20 cellular contexts compared by ENCODE assay signal in genomic region chr3:50173685-50174516, GRCh38. TPM values are rescaled to one million over a fixed set of nuclear protein-coding genes. Genes with fewer than 3 reads are reported as not detected.
DNase-seq lines count a peak whose midpoint lies in the region; ATAC-seq and TF ChIP-seq lines count a peak whose summit lies in the region.
"Had no signal": no experiment of that assay in that cellular context is flagged by ENCODE, and none has a peak within 500 bp of the region (broad histone marks: within the 10 kb centered on the region; RNA-seq: fewer than 3 reads in every experiment).

No MANE protein-coding gene starts in this region.

- no peak overlapping the region for H2BK120ac ChIP-seq in mesenchymal stem cell (ENCODE audit: low read depth, low read length)

- H3K27ac ChIP-seq in mesenchymal stem cell (ENCODE audit: low read length, poor library complexity, severe bottlenecking) (no peak overlapping the region), brain microvascular endothelial cell (no peak overlapping the region)
- H3K27ac ChIP-seq: lower lobe of right lung, thyroid gland had no signal

- peak overlapping the region; percentile 34 for H4K91ac ChIP-seq in mesenchymal stem cell (ENCODE audit: low read length)

- H3K27me3 Mint-ChIP-seq in T-helper 17 cell = no peaks in the 10 kb centered on the region
- H3K27me3 Mint-ChIP-seq in activated T-cell treated with anti-CD3 and anti-CD28 coated beads, Interleukin-2, amount 50 U/mL, for 72 hours (ENCODE audit: low read depth) = no peaks in the 10 kb centered on the region
- H3K27me3 Mint-ChIP-seq: activated naive CD8-positive, alpha-beta T cell treated with anti-CD3 and anti-CD28 coated beads for 36 hours; naive thymus-derived CD4-positive, alpha-beta T cell had no signal

- DNase-seq in T-helper 17 cell (no peak), mesenchymal stem cell (no peak), LoVo (ENCODE audit: low spot score) (no peak), brain microvascular endothelial cell (no peak)
- DNase-seq in NK-92 treated with Interleukin-12 subunit alpha and Interleukin-12 subunit beta, amount 100 ng/mL, for 24 hours (lab: John Stamatoyannopoulos, UW) = no peak
- DNase-seq in activated T-cell treated with anti-CD3 and anti-CD28 coated beads, Interleukin-2, amount 50 U/mL, for 72 hours = no peak
- DNase-seq: activated naive CD8-positive, alpha-beta T cell treated with anti-CD3 and anti-CD28 coated beads for 36 hours; activated T-cell treated with anti-CD3 and anti-CD28 coated beads, Interleukin-2, amount 50 U/mL, for 4 hours; AML-193; dermis blood vessel endothelial cell; erythroblast; lower lobe of right lung; naive thymus-derived CD4-positive, alpha-beta T cell; NCI-H187 treated with DMSO at 0.1 percent for 48 hours; thyroid gland had no signal

- H3K23ac ChIP-seq in mesenchymal stem cell (ENCODE audit: low read length in 2 of 2) = no peak overlapping the region

- H3K4me3 ChIP-seq in Loucy (ENCODE audit: low read length, poor library complexity, severe bottlenecking) (no peak overlapping the region), mesenchymal stem cell (ENCODE audit: insufficient read depth in 1 of 2, low read depth in 1 of 2, low read length in 2 of 2) (no peak overlapping the region), brain microvascular endothelial cell (ENCODE audit: low read depth, low read length) (no peak overlapping the region)
- H3K4me3 ChIP-seq: lower lobe of right lung, thyroid gland had no signal

- no peak overlapping the region for H2BK12ac ChIP-seq in mesenchymal stem cell (ENCODE audit: low read length in 2 of 2)

- ATAC-seq in T-helper 17 cell = no peak
- no peak for ATAC-seq in activated T-cell treated with anti-CD3 and anti-CD28 coated beads, Interleukin-2, amount 50 U/mL, for 72 hours (replicated peaks in 1 of 2)
- ATAC-seq: activated T-cell treated with anti-CD3 and anti-CD28 coated beads, Interleukin-2, amount 50 U/mL, for 4 hours; lower lobe of right lung; naive thymus-derived CD4-positive, alpha-beta T cell had no signal

- no peaks in the 10 kb centered on the region for H3F3A ChIP-seq in Loucy (ENCODE audit: low read depth)

- H3K9ac ChIP-seq in Loucy (ENCODE audit: low read depth, low read length, poor library complexity, severe bottlenecking) (no peak overlapping the region), mesenchymal stem cell (ENCODE audit: low read length) (no peak overlapping the region)

- TF ChIP-seq CTCF in GM12872 (IDR thresholded peaks at IDR 0.05; ENCODE audit: insufficient read depth, low read depth, low read length) = 0 out of 3 replicates have a peak, but pooled peaks have one; percentile 16
- peak; percentile 40 for TF ChIP-seq CTCF in Loucy (conservative IDR thresholded peaks at IDR 0.05; ENCODE audit: low read length)
- TF ChIP-seq CTCF in brain microvascular endothelial cell (IDR thresholded peaks at IDR 0.05; ENCODE audit: low read depth, low read length, missing control alignments) = no peak

- H2AFZ ChIP-seq in Loucy (ENCODE audit: low read length) (peak overlapping the region; percentile 94), mesenchymal stem cell (ENCODE audit: low read depth, low read length) (no peak overlapping the region)

- no peak overlapping the region for H3K27ac Mint-ChIP-seq in T-helper 17 cell
- H3K27ac Mint-ChIP-seq in activated T-cell treated with anti-CD3 and anti-CD28 coated beads, Interleukin-2, amount 50 U/mL, for 72 hours = no peak overlapping the region
- H3K27ac Mint-ChIP-seq: activated naive CD8-positive, alpha-beta T cell treated with anti-CD3 and anti-CD28 coated beads for 36 hours had no signal

- no peak overlapping the region for H2AK5ac ChIP-seq in mesenchymal stem cell (ENCODE audit: low read length, severe bottlenecking)

- H3K4me1 Mint-ChIP-seq in T-helper 17 cell = peaks cover 5% of the 10 kb centered on the region
- peaks cover 5% of the 10 kb centered on the region for H3K4me1 Mint-ChIP-seq in activated T-cell treated with anti-CD3 and anti-CD28 coated beads, Interleukin-2, amount 50 U/mL, for 72 hours (ENCODE audit: low read depth)
- H3K4me1 Mint-ChIP-seq: activated naive CD8-positive, alpha-beta T cell treated with anti-CD3 and anti-CD28 coated beads for 36 hours had no signal

- peak overlapping the region in 1 of 2 experiments; percentile 46 for H3K4ac ChIP-seq in mesenchymal stem cell (ENCODE audit: low read depth in 1 of 2, low read length in 2 of 2)

- H3K9me3 Mint-ChIP-seq in activated T-cell treated with anti-CD3 and anti-CD28 coated beads, Interleukin-2, amount 50 U/mL, for 72 hours = no peaks in the 10 kb centered on the region
- H3K9me3 Mint-ChIP-seq: activated naive CD8-positive, alpha-beta T cell treated with anti-CD3 and anti-CD28 coated beads for 36 hours; activated T-cell treated with anti-CD3 and anti-CD28 coated beads, Interleukin-2, amount 50 U/mL, for 4 hours; naive thymus-derived CD4-positive, alpha-beta T cell had no signal

- no peak overlapping the region for H4K8ac ChIP-seq in mesenchymal stem cell (ENCODE audit: low read length)

- H3K4me3 Mint-ChIP-seq in T-helper 17 cell = peak overlapping the region; percentile 25
- H3K4me3 Mint-ChIP-seq in activated T-cell treated with anti-CD3 and anti-CD28 coated beads, Interleukin-2, amount 50 U/mL, for 72 hours = no peak overlapping the region
- H3K4me3 Mint-ChIP-seq: activated naive CD8-positive, alpha-beta T cell treated with anti-CD3 and anti-CD28 coated beads for 36 hours; activated T-cell treated with anti-CD3 and anti-CD28 coated beads, Interleukin-2, amount 50 U/mL, for 4 hours had no signal

- no peaks in the 10 kb centered on the region for H3K9me3 ChIP-seq in Loucy (ENCODE audit: insufficient read depth, low read depth, low read length)
- H3K9me3 ChIP-seq in T-helper 17 cell (ENCODE audit: control insufficient read depth, low read length, poor library complexity, severe bottlenecking) = no peaks in the 10 kb centered on the region
- no peaks in the 10 kb centered on the region for H3K9me3 ChIP-seq in mesenchymal stem cell (ENCODE audit: control insufficient read depth, low read length)
- H3K9me3 ChIP-seq: lower lobe of right lung, thyroid gland had no signal

- H3K4me2 ChIP-seq in Loucy (ENCODE audit: low read depth, low read length, poor library complexity, severe bottlenecking) (peak overlapping the region; percentile 29), mesenchymal stem cell (ENCODE audit: low read length, poor library complexity, severe bottlenecking) (no peak overlapping the region)

- H3K9me2 ChIP-seq in Loucy (replicated peaks; ENCODE audit: low read depth, low read length) = no peaks in the 10 kb centered on the region

- in situ Hi-C loops in brain microvascular endothelial cell (cut with HindIII; ENCODE audit: low pct_ligation_motif_present, low sequenced_read_pairs) = no loop called here

- no peaks in the 10 kb centered on the region for H3K79me2 ChIP-seq in Loucy (ENCODE audit: insufficient read depth, low read length)

- no peak overlapping the region for H2BK5ac ChIP-seq in mesenchymal stem cell (ENCODE audit: low read depth, low read length, poor library complexity, severe bottlenecking)

- H2BK15ac ChIP-seq in mesenchymal stem cell (ENCODE audit: low read depth, poor library complexity, severe bottlenecking) = no peak overlapping the region

- no peak overlapping the region for H3K14ac ChIP-seq in mesenchymal stem cell (ENCODE audit: low read length in 2 of 2)

- no peak overlapping the region for H3K18ac ChIP-seq in mesenchymal stem cell (ENCODE audit: low read depth in 1 of 2, low read length in 2 of 2)

- H3K79me1 ChIP-seq in mesenchymal stem cell (replicated peaks; ENCODE audit: low read length, poor library complexity, severe bottlenecking) = no peaks in the 10 kb centered on the region

- no peaks in the 10 kb centered on the region for H3K27me3 ChIP-seq in Loucy (ENCODE audit: insufficient read depth, low read length, poor library complexity, severe bottlenecking)
- H3K27me3 ChIP-seq in mesenchymal stem cell (ENCODE audit: control insufficient read depth in 1 of 2, insufficient read depth in 1 of 2, low read length in 2 of 2) = peaks cover 0 to 20% of the 10 kb centered on the region in 2 experiments
- H3K27me3 ChIP-seq in brain microvascular endothelial cell (replicated peaks) = no peaks in the 10 kb centered on the region
- H3K27me3 ChIP-seq: thyroid gland had no signal

- WGBS in mesenchymal stem cell = 91% methylated on average over 29 of the region's 29 CpGs

- H3K36me3 ChIP-seq in Loucy (ENCODE audit: insufficient read depth, low read length) (no peaks in the 10 kb centered on the region), mesenchymal stem cell (ENCODE audit: control insufficient read depth in 1 of 2, insufficient read depth in 2 of 2, low read depth in 1 of 2, low read length in 2 of 2) (peaks cover 0 to 45% of the 10 kb centered on the region in 2 experiments), brain microvascular endothelial cell (replicated peaks) (no peaks in the 10 kb centered on the region)

- no peaks in the 10 kb centered on the region for H3K36me3 Mint-ChIP-seq in T-helper 17 cell (ENCODE audit: low read depth)
- H3K36me3 Mint-ChIP-seq in activated T-cell treated with anti-CD3 and anti-CD28 coated beads, Interleukin-2, amount 50 U/mL, for 72 hours (ENCODE audit: insufficient read depth in 2 of 2) = no peaks in the 10 kb centered on the region
- H3K36me3 Mint-ChIP-seq: activated naive CD8-positive, alpha-beta T cell treated with anti-CD3 and anti-CD28 coated beads for 36 hours; naive thymus-derived CD4-positive, alpha-beta T cell had no signal

- H3K4me1 ChIP-seq in Loucy (ENCODE audit: insufficient read depth, low read length, poor library complexity, severe bottlenecking) (peaks cover 5% of the 10 kb centered on the region), mesenchymal stem cell (ENCODE audit: control insufficient read depth, insufficient read depth, low read depth, low read length) (peaks cover 37% of the 10 kb centered on the region)

- H4K20me1 ChIP-seq in Loucy (ENCODE audit: insufficient read depth, low read length, poor library complexity, severe bottlenecking) = no peaks in the 10 kb centered on the region

RNA-seq across cellular contexts. Expression of gene GNAT1, which starts 17.5 kb away (rescaled TPM):
- under 1 TPM in 1 of 2 donors, not detected in 1; 0.10 TPM for total RNA-seq in T-helper 17 cell
- not detected for polyA plus RNA-seq in mesenchymal stem cell (2013, experiment 1 of 2)
- polyA plus RNA-seq in mesenchymal stem cell (2013, experiment 2 of 2) = not detected
- not detected for total RNA-seq in activated T-cell treated with anti-CD3 and anti-CD28 coated beads, Interleukin-2, amount 50 U/mL, for 72 hours
- total RNA-seq: activated T-cell treated with anti-CD3 and anti-CD28 coated beads, Interleukin-2, amount 50 U/mL, for 4 hours; dermis blood vessel endothelial cell; H4; lower lobe of right lung; OCI-LY7; SK-MEL-5; thyroid gland had no signal
- polyA plus RNA-seq: naive thymus-derived CD4-positive, alpha-beta T cell had no signal

RNA-seq across cellular contexts. Expression of gene SEMA3F, which starts 18.8 kb away (rescaled TPM):
- under 1 TPM in 1 of 2 donors, not detected in 1; 0.18 TPM for total RNA-seq in T-helper 17 cell
- polyA plus RNA-seq in mesenchymal stem cell (2013, experiment 1 of 2) = 23.6 TPM
- 23.0 TPM for polyA plus RNA-seq in mesenchymal stem cell (2013, experiment 2 of 2)
- under 1 TPM in 1 of 2 donors, not detected in 1; 0.25 TPM for total RNA-seq in activated T-cell treated with anti-CD3 and anti-CD28 coated beads, Interleukin-2, amount 50 U/mL, for 72 hours
- polyA plus RNA-seq: naive thymus-derived CD4-positive, alpha-beta T cell had no signal

RNA-seq across cellular contexts. Expression of gene SLC38A3, which starts 31.2 kb away (rescaled TPM):
- under 1 TPM in 1 of 2 donors, not detected in 1; 0.78 TPM for total RNA-seq in T-helper 17 cell
- polyA plus RNA-seq in mesenchymal stem cell (2013, experiment 1 of 2) = 0.01 TPM
- polyA plus RNA-seq in mesenchymal stem cell (2013, experiment 2 of 2) = 0.03 TPM
- total RNA-seq in activated T-cell treated with anti-CD3 and anti-CD28 coated beads, Interleukin-2, amount 50 U/mL, for 72 hours = not detected
- total RNA-seq: dermis blood vessel endothelial cell, H4, lower lobe of right lung, OCI-LY7 had no signal
- polyA plus RNA-seq: naive thymus-derived CD4-positive, alpha-beta T cell had no signal
